Comparison of ENCODE assay signal across 11 cellular contexts in genomic region chr3:120425877-120426276, GRCh38. TPM values are rescaled to one million over a fixed set of nuclear protein-coding genes. Genes with fewer than 3 reads are reported as not detected.
DNase-seq lines count a peak whose midpoint lies in the region; ATAC-seq and TF ChIP-seq lines count a peak whose summit lies in the region.
"Had no signal": no experiment of that assay in that cellular context is flagged by ENCODE, and none has a peak within 500 bp of the region (broad histone marks: within the 10 kb centered on the region; RNA-seq: fewer than 3 reads in every experiment).

No MANE protein-coding gene starts in this region.

- CTCF ChIA-PET in IMR-90 (lab: Yijun Ruan, JAX) = interaction anchor here (0.6 to 1.3 kb wide), 4 partner anchors 9 to 369 kb away, joined by 3 to 8 read pairs (median 5); no protein-coding TSS in a partner anchor
- CTCF ChIA-PET in activated CD8-positive, alpha-beta memory T cell treated with anti-CD3 and anti-CD28 coated beads, Interleukin-2, amount 10 ng/mL, durations not matched to agents 7 days and 5 days (lab: Charles Lee) = interaction anchor here (2.7 kb wide), 1 partner anchor 133 kb away, joined by 6 read pairs; no protein-coding TSS in a partner anchor

- H4K20me1 ChIP-seq in IMR-90 (ENCODE audit: insufficient read depth, low read length) = peaks cover 94% of the 10 kb centered on the region
- H4K20me1 ChIP-seq in GM23338 (replicated peaks; ENCODE audit: insufficient read depth) = peaks cover 23% of the 10 kb centered on the region

- no peak for TF ChIP-seq RAD21 in IMR-90 (IDR thresholded peaks at IDR 0.05; ENCODE audit: low read length)

- H2BK120ac ChIP-seq in IMR-90 (ENCODE audit: low read depth, low read length) = peak overlapping the region; percentile 53
- H2BK120ac ChIP-seq in mesenchymal stem cell (ENCODE audit: low read depth, low read length) = no peak overlapping the region

- peak overlapping the region; percentile 48 for H3K27ac ChIP-seq in IMR-90 (ENCODE audit: insufficient read depth, low read length)
- H3K27ac ChIP-seq in endodermal cell (ENCODE audit: low read depth, low read length) = peak overlapping the region; percentile 71
- H3K27ac ChIP-seq in mesenchymal stem cell (ENCODE audit: low read length, poor library complexity, severe bottlenecking) = peak overlapping the region; percentile 24
- H3K27ac ChIP-seq in transverse colon = peak overlapping the region; percentile 39 to 84 (median 80)
- no peak overlapping the region for H3K27ac ChIP-seq in GM23338 (ENCODE audit: low read depth)
- H3K27ac ChIP-seq: HL-60 had no signal

- H3K9ac ChIP-seq in IMR-90 (ENCODE audit: low read depth, low read length) = no peak overlapping the region
- no peak overlapping the region for H3K9ac ChIP-seq in endodermal cell (ENCODE audit: extremely low read depth, low read length, poor library complexity, severe bottlenecking)
- peak overlapping the region; percentile 13 for H3K9ac ChIP-seq in mesenchymal stem cell (ENCODE audit: low read length)

- no peak overlapping the region for H3K4me3 ChIP-seq in IMR-90 (ENCODE audit: insufficient read depth, low read depth, low read length)
- H3K4me3 ChIP-seq in endodermal cell (ENCODE audit: low read length) = no peak overlapping the region
- H3K4me3 ChIP-seq in mesenchymal stem cell (ENCODE audit: insufficient read depth in 1 of 2, low read depth in 1 of 2, low read length in 2 of 2) = no peak overlapping the region
- no peak overlapping the region for H3K4me3 ChIP-seq in transverse colon
- H3K4me3 ChIP-seq in GM23338 = no peak overlapping the region

- dilution Hi-C loops in IMR-90 (cut with HindIII; ENCODE audit: low sequenced_read_pairs, unreplicated experiment) = no loop called here

- H3K27me3 Mint-ChIP-seq in endodermal cell (ENCODE audit: insufficient read depth) (no peaks in the 10 kb centered on the region), GM23338 (ENCODE audit: insufficient read depth, low read depth, poor library complexity) (peaks cover 3% of the 10 kb centered on the region)
- H3K27me3 Mint-ChIP-seq in activated CD8-positive, alpha-beta memory T cell treated with anti-CD3 and anti-CD28 coated beads, Interleukin-2, amount 10 ng/mL, durations not matched to agents 7 days and 5 days = peaks cover 21% of the 10 kb centered on the region

- in situ Hi-C loops in IMR-90 (cut with MboI; ENCODE audit: low sequenced_read_pairs) = loop anchor here (10.0 to 25.0 kb wide), 3 partner anchors 129 to 1061 kb away; no protein-coding TSS in a partner anchor
- in situ Hi-C loops in transverse colon (cut with MboI; ENCODE audit: low pct_ligation_motif_present in 1 of 4, low pct_unique_long_range_greater_than_20kb in 1 of 4, low sequenced_read_pairs in 3 of 4) = loop anchor here in 3 of 4 donors (10.0 kb wide), 1 partner anchor 129 kb away; no protein-coding TSS in a partner anchor

- H3K23ac ChIP-seq in IMR-90 (ENCODE audit: low read depth, low read length) (peak overlapping the region; percentile 53; the same call in 1 of the 2 replicates), mesenchymal stem cell (ENCODE audit: low read length in 2 of 2) (no peak overlapping the region)

- no peaks in the 10 kb centered on the region for H3K27me3 ChIP-seq in IMR-90 (ENCODE audit: control insufficient read depth, insufficient read depth, low read length)
- no peaks in the 10 kb centered on the region for H3K27me3 ChIP-seq in endodermal cell (ENCODE audit: control insufficient read depth, insufficient read depth, low read length, poor library complexity, severe bottlenecking)
- H3K27me3 ChIP-seq in mesenchymal stem cell (ENCODE audit: control insufficient read depth in 1 of 2, insufficient read depth in 1 of 2, low read length in 2 of 2) = no peaks in the 10 kb centered on the region
- H3K27me3 ChIP-seq in transverse colon = no peaks in the 10 kb centered on the region
- H3K27me3 ChIP-seq in GM23338 (ENCODE audit: insufficient read depth) = no peaks in the 10 kb centered on the region

- no peak overlapping the region for H3K56ac ChIP-seq in IMR-90 (ENCODE audit: extremely low read depth, insufficient read depth, low read length)

- H2BK5ac ChIP-seq in IMR-90 (ENCODE audit: low read depth, low read length, poor library complexity, severe bottlenecking) (peak overlapping the region; percentile 60), mesenchymal stem cell (ENCODE audit: low read depth, low read length, poor library complexity, severe bottlenecking) (no peak overlapping the region)

- H3K79me1 ChIP-seq in IMR-90 (ENCODE audit: low read depth in 1 of 2, low read length in 2 of 2) (peaks cover 58 to 96% of the 10 kb centered on the region in 2 experiments), mesenchymal stem cell (replicated peaks; ENCODE audit: low read length, poor library complexity, severe bottlenecking) (peaks cover 29% of the 10 kb centered on the region)

- TF ChIP-seq EP300 in transverse colon (IDR thresholded peaks at IDR 0.05; ENCODE audit: low read depth) = no peak

- H4K8ac ChIP-seq in IMR-90 (ENCODE audit: low read depth in 2 of 2, low read length in 2 of 2) (peak overlapping the region; percentile 23 to 43; a peak in 1 of 4 replicates), mesenchymal stem cell (ENCODE audit: low read length) (no peak overlapping the region)

- peak overlapping the region; percentile 64; the same call in 1 of the 2 replicates for H4K5ac ChIP-seq in IMR-90 (ENCODE audit: low read depth, low read length)

- TF ChIP-seq POLR2A in IMR-90 (IDR thresholded peaks at IDR 0.05; ENCODE audit: low read depth, low read length) (no peak), transverse colon (IDR thresholded peaks at IDR 0.05) (no peak)

- H3K27ac Mint-ChIP-seq in endodermal cell = no peak overlapping the region
- no peak overlapping the region for H3K27ac Mint-ChIP-seq in GM23338
- no peak overlapping the region for H3K27ac Mint-ChIP-seq in activated CD8-positive, alpha-beta memory T cell treated with anti-CD3 and anti-CD28 coated beads, Interleukin-2, amount 10 ng/mL, durations not matched to agents 7 days and 5 days

- POLR2A ChIA-PET in IMR-90 (lab: Charles Lee; ENCODE audit: unreplicated experiment) = no interaction called here

- peaks cover 62% of the 10 kb centered on the region for H3K9me1 ChIP-seq in IMR-90 (ENCODE audit: insufficient read depth, low read length)

- H2BK15ac ChIP-seq in IMR-90 (ENCODE audit: low read depth, low read length) (no peak overlapping the region; the same call in 2 of the 3 replicates), mesenchymal stem cell (ENCODE audit: low read depth, poor library complexity, severe bottlenecking) (no peak overlapping the region)

- H3K4me3 Mint-ChIP-seq in endodermal cell (no peak overlapping the region), GM23338 (no peak overlapping the region)
- no peak overlapping the region for H3K4me3 Mint-ChIP-seq in activated CD8-positive, alpha-beta memory T cell treated with anti-CD3 and anti-CD28 coated beads, Interleukin-2, amount 10 ng/mL, durations not matched to agents 7 days and 5 days
- H3K4me3 Mint-ChIP-seq: H9 had no signal

- H3K4ac ChIP-seq in IMR-90 (ENCODE audit: low read depth, low read length) (peak overlapping the region; percentile 42), mesenchymal stem cell (ENCODE audit: low read depth in 1 of 2, low read length in 2 of 2) (no peak overlapping the region)

- H2AK5ac ChIP-seq in IMR-90 (ENCODE audit: low read depth, low read length) = peak overlapping the region; percentile 20; the same call in 1 of the 2 replicates
- H2AK5ac ChIP-seq in mesenchymal stem cell (ENCODE audit: low read length, severe bottlenecking) = no peak overlapping the region

- H3F3A ChIP-seq in GM23338 (replicated peaks; ENCODE audit: low read depth) = no peaks in the 10 kb centered on the region

- H3K14ac ChIP-seq in IMR-90 (replicated peaks; ENCODE audit: low read depth, low read length) = peak overlapping the region; percentile 57; the same call in 1 of the 2 replicates
- H3K14ac ChIP-seq in mesenchymal stem cell (ENCODE audit: low read length in 2 of 2) = no peak overlapping the region

- H3K4me1 ChIP-seq in IMR-90 (ENCODE audit: control insufficient read depth, insufficient read depth, low read length) (peaks cover 59% of the 10 kb centered on the region), endodermal cell (ENCODE audit: control insufficient read depth, insufficient read depth, low read length) (no peaks in the 10 kb centered on the region), mesenchymal stem cell (ENCODE audit: control insufficient read depth, insufficient read depth, low read depth, low read length) (peaks cover 12% of the 10 kb centered on the region), transverse colon (peaks cover 6 to 69% (median 36%) of the 10 kb centered on the region in 4 donors), GM23338 (ENCODE audit: insufficient read depth) (no peaks in the 10 kb centered on the region)

- H2BK20ac ChIP-seq in IMR-90 (ENCODE audit: low read depth, low read length) = peak overlapping the region; percentile 65; the same call in 1 of the 2 replicates

- H3K18ac ChIP-seq in IMR-90 (ENCODE audit: low read depth, low read length) (peak overlapping the region; percentile 54; the same call in 1 of the 2 replicates), mesenchymal stem cell (ENCODE audit: low read depth in 1 of 2, low read length in 2 of 2) (no peak overlapping the region)

- ATAC-seq in IMR-90 (ENCODE audit: low read depth) (no peak), GM19467 (IDR thresholded peaks at IDR 0.05; ENCODE audit: unreplicated experiment) (no peak), GM23338 (no peak)
- no peak for ATAC-seq in activated CD8-positive, alpha-beta memory T cell treated with anti-CD3 and anti-CD28 coated beads, Interleukin-2, amount 10 ng/mL, durations not matched to agents 7 days and 5 days

- no peaks in the 10 kb centered on the region for H3K9me2 ChIP-seq in GM23338 (ENCODE audit: insufficient read depth)

- BruUV-seq in IMR-90 (replicated peaks; lab: Mats Ljungman, UMichigan) = no TSS peak

- H2AK9ac ChIP-seq in IMR-90 (replicated peaks; ENCODE audit: low read depth, low read length, poor library complexity) = no peak overlapping the region

- peaks cover 55% of the 10 kb centered on the region for H3K36me3 ChIP-seq in IMR-90 (ENCODE audit: control insufficient read depth, insufficient read depth, low read length)
- peaks cover 26% of the 10 kb centered on the region for H3K36me3 ChIP-seq in endodermal cell (ENCODE audit: control insufficient read depth, insufficient read depth, low read length)
- H3K36me3 ChIP-seq in mesenchymal stem cell (ENCODE audit: control insufficient read depth in 1 of 2, insufficient read depth in 2 of 2, low read depth in 1 of 2, low read length in 2 of 2) = peaks cover 20 to 83% of the 10 kb centered on the region in 2 experiments
- no peaks in the 10 kb centered on the region for H3K36me3 ChIP-seq in transverse colon
- H3K36me3 ChIP-seq in GM23338 (ENCODE audit: insufficient read depth) = peaks cover 11% of the 10 kb centered on the region; the same call in 1 of the 2 replicates

- H3K9me3 ChIP-seq in IMR-90 (ENCODE audit: control insufficient read depth, insufficient read depth, low read length) (no peaks in the 10 kb centered on the region), endodermal cell (ENCODE audit: control insufficient read depth, low read length) (no peaks in the 10 kb centered on the region), mesenchymal stem cell (ENCODE audit: control insufficient read depth, low read length) (no peaks in the 10 kb centered on the region), transverse colon (no peaks in the 10 kb centered on the region)

- intact Hi-C loops in IMR-90 (cut with micrococcal nuclease) = loop anchor here (10.0 kb wide), 1 partner anchor 369 kb away; no protein-coding TSS in a partner anchor
- intact Hi-C loops in transverse colon (cut with DNase I; ENCODE audit: low total_unique reads) = no loop called here

- H3K9me3 Mint-ChIP-seq in endodermal cell (no peaks in the 10 kb centered on the region), GM23338 (no peaks in the 10 kb centered on the region)
- no peaks in the 10 kb centered on the region for H3K9me3 Mint-ChIP-seq in activated CD8-positive, alpha-beta memory T cell treated with anti-CD3 and anti-CD28 coated beads, Interleukin-2, amount 10 ng/mL, durations not matched to agents 7 days and 5 days (ENCODE audit: low read depth)
- H3K9me3 Mint-ChIP-seq: H9 had no signal

- H3K79me2 ChIP-seq in GM23338 (replicated peaks; ENCODE audit: insufficient read depth) = peaks cover 24% of the 10 kb centered on the region

- H4K91ac ChIP-seq in IMR-90 (ENCODE audit: insufficient read depth, low read depth, low read length) = peak overlapping the region; percentile 28; the same call in 1 of the 2 replicates
- no peak overlapping the region for H4K91ac ChIP-seq in mesenchymal stem cell (ENCODE audit: low read length)

- H3K4me1 Mint-ChIP-seq in endodermal cell (peaks cover 24% of the 10 kb centered on the region), GM23338 (peaks cover 37% of the 10 kb centered on the region)
- H3K4me1 Mint-ChIP-seq in activated CD8-positive, alpha-beta memory T cell treated with anti-CD3 and anti-CD28 coated beads, Interleukin-2, amount 10 ng/mL, durations not matched to agents 7 days and 5 days = peaks cover 3% of the 10 kb centered on the region

- peak; percentile 91 for DNase-seq in IMR-90
- DNase-seq in endodermal cell = no peak
- peak; percentile 48 for DNase-seq in mesenchymal stem cell
- DNase-seq in transverse colon = no peak
- DNase-seq in GM23338 (ENCODE audit: low spot score) = no peak
- no peak for DNase-seq in germinal center (ENCODE audit: low spot score)
- DNase-seq in activated CD8-positive, alpha-beta memory T cell treated with anti-CD3 and anti-CD28 coated beads, Interleukin-2, amount 10 ng/mL, durations not matched to agents 7 days and 5 days = no peak
- DNase-seq: H9, NCI-H1105 had no signal

- H2AFZ ChIP-seq in IMR-90 (replicated peaks; ENCODE audit: low read length, poor library complexity) (no peak overlapping the region), mesenchymal stem cell (ENCODE audit: low read depth, low read length) (no peak overlapping the region), GM23338 (no peak overlapping the region)

- TF ChIP-seq CTCF in IMR-90 (conservative IDR thresholded peaks at IDR 0.05; ENCODE audit: low read depth, low read length) (no peak), endodermal cell (conservative IDR thresholded peaks at IDR 0.05) (no peak), transverse colon (IDR thresholded peaks at IDR 0.05) (no peak), GM23338 (conservative IDR thresholded peaks at IDR 0.05; ENCODE audit: low read depth in 2 of 2) (no peak)

- no CpG with 5 or more reads among the region's 1 CpG for WGBS in IMR-90 (ENCODE audit: extremely low coverage in 2 of 2, insufficient read length in 1 of 2), 2 experiments
- WGBS in endodermal cell (ENCODE audit: insufficient coverage in 1 of 2, insufficient read length in 1 of 2), 2 experiments = 89% methylated on average over 1 of the region's 1 CpG; no CpG with 5 or more reads in 1 of the 2 experiments
- WGBS in mesenchymal stem cell = 50% methylated on average over 1 of the region's 1 CpG
- 54 to 57% methylated on average over 1 of the region's 1 CpG for WGBS in transverse colon (ENCODE audit: low coverage in 1 of 2), 2 donors

- H2BK12ac ChIP-seq in mesenchymal stem cell (ENCODE audit: low read length in 2 of 2) = no peak overlapping the region

- peak overlapping the region; percentile 42 for H3K4me2 ChIP-seq in IMR-90 (ENCODE audit: low read depth, low read length)
- no peak overlapping the region for H3K4me2 ChIP-seq in mesenchymal stem cell (ENCODE audit: low read length, poor library complexity, severe bottlenecking)
- H3K4me2 ChIP-seq in GM23338 = no peak overlapping the region

- H3K36me3 Mint-ChIP-seq in endodermal cell (ENCODE audit: low read depth) (peaks cover 29% of the 10 kb centered on the region), GM23338 (ENCODE audit: low read depth) (peaks cover 37% of the 10 kb centered on the region)
- H3K36me3 Mint-ChIP-seq in activated CD8-positive, alpha-beta memory T cell treated with anti-CD3 and anti-CD28 coated beads, Interleukin-2, amount 10 ng/mL, durations not matched to agents 7 days and 5 days = no peaks in the 10 kb centered on the region

RNA-seq across cellular contexts. Expression of gene FSTL1, which starts 24.9 kb away (rescaled TPM):
- total RNA-seq in IMR-90 (2012; rRNA removed) = 1,097 and 1,642 TPM in 2 replicates
- polyA plus RNA-seq in IMR-90 (2012; rRNA removed) = 864 and 916 TPM in 2 replicates
- 367 and 446 TPM in 2 replicates for polyA plus RNA-seq in IMR-90 (2012; cell fraction: cytosol; rRNA removed)
- polyA plus RNA-seq in IMR-90 (2012; cell fraction: nucleus; rRNA removed; ENCODE audit: low replicate concordance) = 302 and 555 TPM in 2 replicates
- 100 to 1,000 TPM; 309 to 379 TPM for total RNA-seq in endodermal cell
- 346 TPM for polyA plus RNA-seq in endodermal cell (2013, experiment 1 of 2)
- polyA plus RNA-seq in endodermal cell (2013, experiment 2 of 2) = 337 TPM
- 544 TPM for polyA plus RNA-seq in mesenchymal stem cell (2013, experiment 1 of 2)
- 562 TPM for polyA plus RNA-seq in mesenchymal stem cell (2013, experiment 2 of 2)
- 100 to 1,000 TPM in 1 of 4 donors, 10 to 100 TPM in 3; 81.2 to 106 (median 91.8) TPM for total RNA-seq in transverse colon
- 258 and 272 TPM in 2 replicates for total RNA-seq in GM23338 (2014; rRNA removed; shearing (Covaris generic))
- 49.1 and 50.8 TPM in 2 replicates for polyA plus RNA-seq in GM23338 (2016; fragmentation: Nextera tagmentation; extraction: Ambion mirVana)
- total RNA-seq in activated CD8-positive, alpha-beta memory T cell treated with anti-CD3 and anti-CD28 coated beads, Interleukin-2, amount 10 ng/mL, durations not matched to agents 7 days and 5 days = 1 to 10 TPM in 1 of 2 experiments, under 1 TPM in 1; 0.16 to 1.3 TPM

Comparison
In these comparisons a context has a peak if more than half of its experiments do, and no peak if none do; other contexts are left out.
1. DNase-seq: peak in IMR-90 (single experiment) and mesenchymal stem cell (single experiment); none in endodermal cell (single experiment), transverse colon (single experiment), GM23338 (single experiment), germinal center (single experiment) and activated CD8-positive, alpha-beta memory T cell treated with anti-CD3 and anti-CD28 coated beads, Interleukin-2, amount 10 ng/mL, durations not matched to agents 7 days and 5 days (single experiment).
2. RNA of gene FSTL1, which starts 24.9 kb away (total RNA-seq): 1,097 to 1,642 TPM in IMR-90, 309 to 379 TPM in endodermal cell, 258 to 272 TPM in GM23338 and 81.2 to 106 TPM in transverse colon; 0.16 to 1.3 TPM in activated CD8-positive, alpha-beta memory T cell treated with anti-CD3 and anti-CD28 coated beads, Interleukin-2, amount 10 ng/mL, durations not matched to agents 7 days and 5 days; every median in the first group is over 10 times any median in the second.